8 cellular contexts compared by ENCODE assay signal in the genomic region with DNA sequence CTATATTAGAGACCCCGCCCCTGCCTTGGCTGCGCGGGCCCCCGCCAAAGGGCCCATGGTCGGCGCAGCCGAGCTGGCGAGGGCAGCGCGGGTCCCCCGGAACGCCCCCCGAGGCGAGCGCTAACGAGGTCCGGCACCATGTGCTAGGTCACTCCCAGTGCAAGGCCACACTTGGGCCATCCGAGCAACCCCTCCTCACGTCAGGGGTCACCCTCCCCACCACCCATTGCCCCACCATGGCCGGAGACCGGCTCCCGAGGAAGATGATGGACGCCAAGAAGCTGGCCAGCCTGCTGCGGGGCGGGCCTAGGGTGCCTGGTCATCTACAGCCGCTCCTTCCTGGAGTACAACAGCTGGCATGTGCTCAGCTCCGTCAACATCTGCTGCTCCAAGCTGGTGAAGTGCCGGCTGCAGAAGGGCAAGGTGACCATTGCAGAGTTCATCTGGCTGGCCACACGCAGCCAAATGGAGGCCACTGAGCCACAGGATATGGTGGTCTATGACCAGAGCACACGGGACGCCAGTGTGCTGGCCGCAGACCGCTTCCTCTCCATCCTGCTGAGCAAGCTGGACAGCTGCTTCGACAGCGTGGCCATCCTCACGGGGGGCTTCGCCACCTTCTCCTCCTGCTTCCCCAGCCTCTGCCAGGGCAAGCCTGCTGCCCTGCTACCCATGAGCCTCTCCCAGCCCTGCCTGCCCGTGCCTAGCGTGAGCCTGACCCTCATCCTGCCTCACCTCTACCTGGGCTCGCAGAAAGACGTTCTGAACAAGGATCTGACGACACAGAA. TPM values are rescaled to one million over a fixed set of nuclear protein-coding genes. Genes with fewer than 3 reads are reported as not detected.
DNase-seq lines count a peak whose midpoint lies in the region; TF ChIP-seq lines count a peak whose summit lies in the region.
"Had no signal": no experiment of that assay in that cellular context is flagged by ENCODE, and none has a peak within 500 bp of the region (broad histone marks: within the 10 kb centered on the region; RNA-seq: fewer than 3 reads in every experiment).

No MANE protein-coding gene starts in this region.

- H3K27me3 Mint-ChIP-seq in immature natural killer cell (ENCODE audit: low read depth in 3 of 3): peaks cover 0 to 15% (median 5%) of the 10 kb centered on the region in 3 donors

- no peaks in the 10 kb centered on the region for H3K27me3 ChIP-seq in ACC112 (ENCODE audit: insufficient read depth, low read length)
- no peaks in the 10 kb centered on the region for H3K27me3 ChIP-seq in PC-9 (ENCODE audit: insufficient read depth, low read depth)

- peaks cover 4% of the 10 kb centered on the region for H3K4me1 ChIP-seq in ACC112 (ENCODE audit: control insufficient read depth, insufficient read depth, low read length, unreplicated experiment)
- peaks cover 15% of the 10 kb centered on the region for H3K4me1 ChIP-seq in PC-9 (replicated peaks; ENCODE audit: insufficient read depth)

- H3K4me3 Mint-ChIP-seq in immature natural killer cell: peak overlapping the region in 4 of 5 donors; percentile 60 to 99 (median 84)

- no peaks in the 10 kb centered on the region for H4K20me1 ChIP-seq in PC-9 (ENCODE audit: insufficient read depth)

- no peaks in the 10 kb centered on the region for H3K9me2 ChIP-seq in PC-9 (ENCODE audit: insufficient read depth)

- CTCF ChIA-PET in PC-9 (lab: Charles Lee): no interaction called here

- peak overlapping the region; percentile 92 for H3K4me3 ChIP-seq in ACC112 (ENCODE audit: low read depth, low read length)
- peak overlapping the region; percentile 79; the same call in 1 of the 2 replicates for H3K4me3 ChIP-seq in PC-9

- no peaks in the 10 kb centered on the region for H3K9me3 Mint-ChIP-seq in immature natural killer cell

- H3K9me3 ChIP-seq in PC-9 (ENCODE audit: insufficient read depth, low read depth): no peaks in the 10 kb centered on the region

- H3K4me1 Mint-ChIP-seq in immature natural killer cell: peaks cover 22 to 31% of the 10 kb centered on the region in 2 donors

- BruUV-seq in PC-9 (replicated peaks; lab: Mats Ljungman, UMichigan): no TSS peak

- H3K27ac Mint-ChIP-seq in immature natural killer cell: peak overlapping the region in 5 of 6 donors; percentile 46 to 98 (median 65)

- no peak for TF ChIP-seq CTCF in PC-9 (conservative IDR thresholded peaks at IDR 0.05)

- DNase-seq in PC-9 (no peak), immature natural killer cell (no peak), NCI-H1930 (lab: John Stamatoyannopoulos, UW) (no peak), NCI-H2227 treated with DMSO at 0.1 percent for 48 hours (lab: John Stamatoyannopoulos, UW) (no peak)
- no peak for DNase-seq in stimulated activated CD4-positive, alpha-beta T cell treated with anti-CD3 and anti-CD28 coated beads, Interleukin-4, amount 100 ng/mL, for 1 hour
- DNase-seq: NCI-H748 treated with DMSO at 0.1 percent for 48 hours, retina had no signal

- intact Hi-C loops in PC-9 (cut with micrococcal nuclease; ENCODE audit: unreplicated experiment): no loop called here

- H3K4me2 ChIP-seq in PC-9: peak overlapping the region; percentile 95

- H3K79me2 ChIP-seq in ACC112 (ENCODE audit: control insufficient read depth, insufficient read depth, low read length, unreplicated experiment) (peaks cover 34% of the 10 kb centered on the region), PC-9 (ENCODE audit: low read depth) (peaks cover 38% of the 10 kb centered on the region)

- H2AFZ ChIP-seq in ACC112 (ENCODE audit: low read length, unreplicated experiment) (no peak overlapping the region), PC-9 (no peak overlapping the region)

- H3K27ac ChIP-seq in ACC112 (ENCODE audit: low read depth, low read length) (no peak overlapping the region), PC-9 (no peak overlapping the region)

- H3K36me3 Mint-ChIP-seq in immature natural killer cell: peaks cover 0 to 11% (median 0%) of the 10 kb centered on the region in 3 donors

- peaks cover 3% of the 10 kb centered on the region for H3K36me3 ChIP-seq in ACC112 (ENCODE audit: insufficient read depth, low read length)
- H3K36me3 ChIP-seq in PC-9 (ENCODE audit: low read depth): peaks cover 4% of the 10 kb centered on the region; the same call in 1 of the 2 replicates

- peaks cover 20% of the 10 kb centered on the region; the same call in 1 of the 2 replicates for H3F3A ChIP-seq in PC-9 (ENCODE audit: insufficient read depth, low read depth)

- POLR2A ChIA-PET in PC-9 (lab: Charles Lee; ENCODE audit: unreplicated experiment): no interaction called here

RNA-seq across cellular contexts. Expression of a gene that starts 12.4 kb away (rescaled TPM):
- 83.1 and 105 TPM in 2 replicates for total RNA-seq in PC-9 (2021)
- polyA plus RNA-seq in immature natural killer cell: 10 to 100 TPM; 15.5 to 77.7 (median 21.3) TPM

RNA-seq across cellular contexts. Expression of a gene that starts 33.9 kb away (rescaled TPM):
- total RNA-seq in PC-9 (2021): 13.4 and 14.0 TPM in 2 replicates
- polyA plus RNA-seq in immature natural killer cell: under 1 TPM in 1 of 3 donors, not detected in 2; 0.37 TPM

RNA-seq across cellular contexts. Expression of a gene that starts 50.1 kb away (rescaled TPM):
- 44.1 and 44.5 TPM in 2 replicates for total RNA-seq in PC-9 (2021)
- polyA plus RNA-seq in immature natural killer cell: 10 to 100 TPM; 24.8 to 46.9 (median 42.7) TPM

RNA-seq across cellular contexts. Expression of a gene that starts 53.6 kb away (rescaled TPM):
- 49.2 and 70.0 TPM in 2 replicates for total RNA-seq in PC-9 (2021)
- 10 to 100 TPM in 2 of 3 donors, 1 to 10 TPM in 1; 7.3 to 44.7 (median 14.8) TPM for polyA plus RNA-seq in immature natural killer cell
